ENCODE assay signal across 15 cellular contexts in genomic region chr2:126843046-126843445, GRCh38. TPM values are rescaled to one million over a fixed set of nuclear protein-coding genes. Genes with fewer than 3 reads are reported as not detected.
DNase-seq lines count a peak whose midpoint lies in the region; ATAC-seq and TF ChIP-seq lines count a peak whose summit lies in the region.
"Had no signal": no experiment of that assay in that cellular context is flagged by ENCODE, and none has a peak within 500 bp of the region (broad histone marks: within the 10 kb centered on the region; RNA-seq: fewer than 3 reads in every experiment).

No MANE protein-coding gene starts in this region.

- H3K36me3 Mint-ChIP-seq in osteocyte (ENCODE audit: unreplicated experiment) (no peaks in the 10 kb centered on the region), type B pancreatic cell (no peaks in the 10 kb centered on the region)

- ATAC-seq in GM18858 (IDR thresholded peaks at IDR 0.05; ENCODE audit: unreplicated experiment): no peak
- ATAC-seq: GM12878 had no signal

- H3K4me1 Mint-ChIP-seq in osteocyte (ENCODE audit: unreplicated experiment) (no peaks in the 10 kb centered on the region), type B pancreatic cell (ENCODE audit: unreplicated experiment) (no peaks in the 10 kb centered on the region)
- H3K4me1 Mint-ChIP-seq: B cell had no signal

- TF ChIP-seq CTCF in osteocyte (IDR thresholded peaks at IDR 0.05) (no peak), type B pancreatic cell (conservative IDR thresholded peaks at IDR 0.05) (no peak)

- peak; percentile 4 for DNase-seq in cerebellar cortex (ENCODE audit: low spot score)
- DNase-seq in ecto neural progenitor cell (ENCODE audit: low spot score): peak; percentile 6
- peak; percentile 27 for DNase-seq in osteocyte (ENCODE audit: extremely low spot score, unreplicated experiment)
- peak; percentile 8 for DNase-seq in type B pancreatic cell (ENCODE audit: extremely low spot score, unreplicated experiment)
- no peak for DNase-seq in SW480 (ENCODE audit: low spot score)
- no peak for DNase-seq in putamen (ENCODE audit: low spot score)
- DNase-seq: C1 segment of cervical spinal cord; CD4-positive, alpha-beta T cell; DMS79; GM23248 had no signal

- H3K9me3 Mint-ChIP-seq in osteocyte (ENCODE audit: unreplicated experiment) (no peaks in the 10 kb centered on the region), type B pancreatic cell (no peaks in the 10 kb centered on the region)
- H3K9me3 Mint-ChIP-seq: CD4-positive, alpha-beta T cell had no signal

- H3K27ac Mint-ChIP-seq in osteocyte (ENCODE audit: unreplicated experiment) (no peak overlapping the region), type B pancreatic cell (no peak overlapping the region)
- H3K27ac Mint-ChIP-seq: B cell; CD4-positive, alpha-beta T cell had no signal

- H3K4me3 Mint-ChIP-seq in osteocyte (ENCODE audit: unreplicated experiment) (no peak overlapping the region), type B pancreatic cell (no peak overlapping the region)
- H3K4me3 Mint-ChIP-seq: B cell; CD4-positive, alpha-beta T cell had no signal

- H3K27me3 Mint-ChIP-seq in osteocyte (ENCODE audit: unreplicated experiment): peaks cover 21% of the 10 kb centered on the region
- H3K27me3 Mint-ChIP-seq in type B pancreatic cell: no peaks in the 10 kb centered on the region

RNA-seq across cellular contexts. Expression of gene TEX51, which starts 55.6 kb away (rescaled TPM):
- total RNA-seq in osteocyte (not detected in 2 replicates), type B pancreatic cell (ENCODE audit: low replicate concordance) (not detected in 2 replicates)
- total RNA-seq: B cell; CD4-positive, alpha-beta T cell; G401; GM12878; GM23248; HT-29 had no signal

Comparison
In these comparisons a context has a peak if more than half of its experiments do, and no peak if none do; other contexts are left out.
1. DNase-seq: peak in cerebellar cortex (single experiment), ecto neural progenitor cell (single experiment), osteocyte (single experiment) and type B pancreatic cell (single experiment); none in SW480 (single experiment) and putamen (single experiment).